Comparison of ENCODE assay signal across 15 cellular contexts in the genomic region with DNA sequence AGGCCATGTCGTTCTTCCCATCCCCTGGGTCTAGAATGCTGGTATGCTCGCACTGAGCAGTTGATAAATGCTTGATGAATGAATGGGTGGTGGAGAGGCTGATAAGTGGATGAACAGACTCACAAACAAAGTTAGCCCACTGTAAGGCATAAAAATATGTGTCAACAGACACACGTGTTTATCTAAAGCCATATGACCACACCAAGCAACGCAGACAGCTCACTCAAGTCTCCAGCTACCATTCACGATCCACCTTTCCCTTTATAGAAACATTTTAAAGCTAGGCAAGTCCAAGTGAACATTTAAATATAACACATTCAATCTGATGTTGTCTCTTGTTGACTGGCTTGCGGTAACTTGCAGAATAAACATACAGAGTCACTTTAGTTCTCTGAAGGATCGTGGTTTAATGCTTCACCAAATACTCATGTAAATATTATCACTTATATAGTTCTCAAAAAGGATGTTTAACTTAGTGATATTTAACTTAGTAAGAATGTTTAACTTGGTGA.
DNase-seq lines count a peak whose midpoint lies in the region; ATAC-seq, FAIRE-seq and TF ChIP-seq lines count a peak whose summit lies in the region.
"Had no signal": no experiment of that assay in that cellular context is flagged by ENCODE, and none has a peak within 500 bp of the region (broad histone marks: within the 10 kb centered on the region; RNA-seq: fewer than 3 reads in every experiment).

No MANE protein-coding gene starts in this region.

- no peak for TF ChIP-seq RAD21 in HepG2 (CRISPR knock-in tag; IDR thresholded peaks at IDR 0.05)

- H4K20me1 ChIP-seq in astrocyte (ENCODE audit: insufficient read depth, low read length) (no peaks in the 10 kb centered on the region), HepG2 (ENCODE audit: insufficient read depth, low read length) (peaks cover 47% of the 10 kb centered on the region)

- H3K4me1 ChIP-seq in astrocyte (ENCODE audit: insufficient read depth, low read length) (peaks cover 16% of the 10 kb centered on the region), HepG2 (ENCODE audit: insufficient read depth, low read length) (peaks cover 21% of the 10 kb centered on the region)
- H3K4me1 ChIP-seq: esophagus muscularis mucosa had no signal

- TF ChIP-seq CTCF in astrocyte (IDR thresholded peaks at IDR 0.05; ENCODE audit: insufficient read depth, low read depth, low read length) (no peak), HepG2 (CRISPR knock-in tag; IDR thresholded peaks at IDR 0.05) (no peak)

- H3K4me2 ChIP-seq in astrocyte (ENCODE audit: low read length) (peak overlapping the region; percentile 76), HepG2 (ENCODE audit: low read depth, low read length) (no peak overlapping the region)

- in situ Hi-C loops in HepG2 (cut with HindIII; ENCODE audit: extremely low pct_ligation_motif_present, low pct_unique_long_range_greater_than_20kb) = no loop called here

- CTCF ChIA-PET in HepG2 (lab: Yijun Ruan, JAX; ENCODE audit: low intra/inter-chr PET ratio, low total read pairs) = no interaction called here

- H3K27me3 ChIP-seq in astrocyte (ENCODE audit: insufficient read depth, low read length) (no peaks in the 10 kb centered on the region), HepG2 (ENCODE audit: control insufficient read depth in 1 of 2, insufficient read depth in 2 of 2, low read length in 2 of 2) (peaks cover 0 to 7% of the 10 kb centered on the region in 2 experiments; a peak in 2 of 5 replicates)
- H3K27me3 ChIP-seq: esophagus muscularis mucosa, ovary had no signal

- H3K9ac ChIP-seq in astrocyte (ENCODE audit: low read length) (peak overlapping the region; percentile 80), HepG2 (ENCODE audit: insufficient read depth, low read depth, low read length) (no peak overlapping the region)

- 53% methylated on average over 7 of the region's 7 CpGs for WGBS in HepG2 (ENCODE audit: low lambda C conversion rate)

- FAIRE-seq in astrocyte (lab: Jason Lieb, UNC) (peak; percentile 29), HepG2 (lab: Jason Lieb, UNC) (peak; percentile 47)
- FAIRE-seq: HTR-8/SVneo had no signal

- TF ChIP-seq EP300 in HepG2 (IDR thresholded peaks at IDR 0.05; ENCODE audit: low read depth in 2 of 2, low read length in 2 of 2) (peak in 1 of 2 experiments; percentile 47; a peak in 2 of 4 replicates), HepG2 (CRISPR knock-in tag; IDR thresholded peaks at IDR 0.05; ENCODE audit: borderline replicate concordance) (no peak)

- H3K27ac Mint-ChIP-seq in astrocyte (ENCODE audit: unreplicated experiment) = peak overlapping the region; percentile 8
- H3K27ac Mint-ChIP-seq: activated naive CD4-positive, alpha-beta T cell treated with anti-CD3 and anti-CD28 coated beads, Interleukin-2, amount 50 U/mL, for 72 hours had no signal

- no peak overlapping the region for H2AFZ ChIP-seq in astrocyte (ENCODE audit: low read depth, low read length)
- H2AFZ ChIP-seq in HepG2 (ENCODE audit: low read length) = no peak overlapping the region

- intact Hi-C loops in left ventricle myocardium superior (cut with micrococcal nuclease) = no loop called here
- intact Hi-C loops in cardiac septum (cut with DNase I) = no loop called here
- intact Hi-C loops in HepG2 (cut with micrococcal nuclease; ENCODE audit: unreplicated experiment) = no loop called here

- peak overlapping the region; percentile 55 for H3K4me3 Mint-ChIP-seq in astrocyte (ENCODE audit: unreplicated experiment)

- peak overlapping the region; percentile 95 for H3K27ac ChIP-seq in astrocyte (ENCODE audit: low read depth, low read length)
- H3K27ac ChIP-seq in HepG2 (ENCODE audit: extremely low read length, insufficient read depth, low read length) = no peak overlapping the region
- H3K27ac ChIP-seq: esophagus muscularis mucosa, ovary had no signal

- H3K9me3 ChIP-seq in astrocyte (ENCODE audit: insufficient read depth, low read depth, low read length) (no peaks in the 10 kb centered on the region), HepG2 (ENCODE audit: low read length) (no peaks in the 10 kb centered on the region)
- H3K9me3 ChIP-seq: esophagus muscularis mucosa, ovary had no signal

- no peaks in the 10 kb centered on the region for H3K79me2 ChIP-seq in astrocyte (ENCODE audit: insufficient read depth, low read length)
- no peaks in the 10 kb centered on the region for H3K79me2 ChIP-seq in HepG2 (ENCODE audit: insufficient read depth, low read length)

- no TSS peak for BruUV-seq in HepG2 (replicated peaks; lab: Mats Ljungman, UMichigan)

- H3K4me3 ChIP-seq in astrocyte (ENCODE audit: insufficient read depth, low read depth, low read length) (peak overlapping the region; percentile 18), HepG2 (replicated peaks in 1 of 3; ENCODE audit: insufficient read depth in 1 of 3, low read depth in 2 of 3, low read length in 3 of 3) (no peak overlapping the region)
- H3K4me3 ChIP-seq: esophagus muscularis mucosa, ovary had no signal

- H3K27me3 Mint-ChIP-seq in astrocyte (ENCODE audit: low read depth, unreplicated experiment) = no peaks in the 10 kb centered on the region

- H3K9me3 Mint-ChIP-seq in astrocyte (ENCODE audit: unreplicated experiment) = no peaks in the 10 kb centered on the region
- H3K9me3 Mint-ChIP-seq: activated naive CD4-positive, alpha-beta T cell treated with anti-CD3 and anti-CD28 coated beads, Interleukin-2, amount 50 U/mL, for 72 hours had no signal

- peaks cover 23% of the 10 kb centered on the region for H3K4me1 Mint-ChIP-seq in astrocyte (ENCODE audit: low read depth, unreplicated experiment)

- H3K36me3 Mint-ChIP-seq in astrocyte (ENCODE audit: low read depth, unreplicated experiment) = peaks cover 27% of the 10 kb centered on the region

- peak; percentile 72 for ATAC-seq in left ventricle myocardium superior
- ATAC-seq in HepG2 = peak; percentile 73
- ATAC-seq: activated naive CD4-positive, alpha-beta T cell treated with anti-CD3 and anti-CD28 coated beads, Interleukin-2, amount 50 U/mL, for 72 hours had no signal

- no peak for TF ChIP-seq POLR2A in HepG2 (IDR thresholded peaks at IDR 0.05; ENCODE audit: insufficient read depth in 1 of 2, low read depth in 2 of 2, low read length in 2 of 2)

- POLR2A ChIA-PET in HepG2 (lab: Yijun Ruan, JAX) = no interaction called here

- H3K36me3 ChIP-seq in astrocyte (ENCODE audit: insufficient read depth, low read length) (peaks cover 7% of the 10 kb centered on the region), HepG2 (replicated peaks in 1 of 2; ENCODE audit: control insufficient read depth in 1 of 2, insufficient read depth in 2 of 2, low read length in 2 of 2) (peaks cover 21 to 71% of the 10 kb centered on the region in 2 experiments)
- H3K36me3 ChIP-seq: ovary had no signal

- no peak for DNase-seq in left ventricle myocardium superior
- no peak for DNase-seq in cardiac septum (ENCODE audit: low spot score)
- DNase-seq in astrocyte (ENCODE audit: low read depth) = peak; percentile 25
- DNase-seq in HepG2 (ENCODE audit: low spot score) = peak; percentile 67
- no peak for DNase-seq in NCI-H446 treated with DMSO at 0.1 percent for 48 hours (lab: John Stamatoyannopoulos, UW)
- no peak for DNase-seq in NCI-H2171 (lab: John Stamatoyannopoulos, UW)
- no peak for DNase-seq in stimulated activated naive CD4-positive, alpha-beta T cell treated with Interleukin-2 at 50 U/mL for 16 hours (lab: John Stamatoyannopoulos, UW)
- no peak for DNase-seq in OCI-M1 (lab: John Stamatoyannopoulos, UW)
- DNase-seq: activated CD4-positive, CD25-positive, alpha-beta regulatory T cell; DMS153; NK-92 treated with Interleukin-12 subunit alpha and Interleukin-12 subunit beta, amount 100 ng/mL, for 24 hours; ovary had no signal

TF ChIP-seq in HepG2, 621 proteins besides CTCF, POLR2A, EP300 and RAD21 (continues in another document):
- TF ChIP-seq, protein P1, sequence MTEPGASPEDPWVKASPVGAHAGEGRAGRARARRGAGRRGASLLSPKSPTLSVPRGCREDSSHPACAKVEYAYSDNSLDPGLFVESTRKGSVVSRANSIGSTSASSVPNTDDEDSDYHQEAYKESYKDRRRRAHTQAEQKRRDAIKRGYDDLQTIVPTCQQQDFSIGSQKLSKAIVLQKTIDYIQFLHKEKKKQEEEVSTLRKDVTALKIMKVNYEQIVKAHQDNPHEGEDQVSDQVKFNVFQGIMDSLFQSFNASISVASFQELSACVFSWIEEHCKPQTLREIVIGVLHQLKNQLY (CRISPR knock-in tag; IDR thresholded peaks at IDR 0.05) = no peak
- TF ChIP-seq, protein P2, sequence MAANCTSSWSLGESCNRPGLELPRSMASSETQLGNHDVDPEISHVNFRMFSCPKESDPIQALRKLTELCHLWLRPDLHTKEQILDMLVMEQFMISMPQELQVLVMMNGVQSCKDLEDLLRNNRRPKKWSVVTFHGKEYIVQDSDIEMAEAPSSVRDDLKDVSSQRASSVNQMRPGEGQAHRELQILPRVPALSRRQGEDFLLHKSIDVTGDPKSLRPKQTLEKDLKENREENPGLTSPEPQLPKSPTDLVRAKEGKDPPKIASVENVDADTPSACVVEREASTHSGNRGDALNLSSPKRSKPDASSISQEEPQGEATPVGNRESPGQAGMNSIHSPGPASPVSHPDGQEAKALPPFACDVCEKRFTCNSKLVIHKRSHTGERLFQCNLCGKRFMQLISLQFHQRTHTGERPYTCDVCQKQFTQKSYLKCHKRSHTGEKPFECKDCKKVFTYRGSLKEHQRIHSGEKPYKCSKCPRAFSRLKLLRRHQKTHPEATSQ (CRISPR knock-in tag; IDR thresholded peaks at IDR 0.05; ENCODE audit: borderline replicate concordance) = peak; percentile 65; the same call in 1 of the 2 replicates
- TF ChIP-seq HNRNPL (IDR thresholded peaks at IDR 0.05; ENCODE audit: low read depth, low read length) = no peak
- no peak for TF ChIP-seq ZNF230 (CRISPR knock-in tag; IDR thresholded peaks at IDR 0.05)
- no peak for TF ChIP-seq ZSCAN22 (CRISPR knock-in tag; IDR thresholded peaks at IDR 0.05)
- TF ChIP-seq ZNF746 (CRISPR knock-in tag; IDR thresholded peaks at IDR 0.05) = no peak

Comparison
In these comparisons a context has a peak if more than half of its experiments do, and no peak if none do; other contexts are left out.
1. DNase-seq: peak in astrocyte (single experiment) and HepG2 (single experiment); none in left ventricle myocardium superior (single experiment), cardiac septum (single experiment), NCI-H446 treated with DMSO at 0.1 percent for 48 hours (single experiment), NCI-H2171 (single experiment), stimulated activated naive CD4-positive, alpha-beta T cell treated with Interleukin-2 at 50 U/mL for 16 hours (single experiment) and OCI-M1 (single experiment).